In the genomic region with DNA sequence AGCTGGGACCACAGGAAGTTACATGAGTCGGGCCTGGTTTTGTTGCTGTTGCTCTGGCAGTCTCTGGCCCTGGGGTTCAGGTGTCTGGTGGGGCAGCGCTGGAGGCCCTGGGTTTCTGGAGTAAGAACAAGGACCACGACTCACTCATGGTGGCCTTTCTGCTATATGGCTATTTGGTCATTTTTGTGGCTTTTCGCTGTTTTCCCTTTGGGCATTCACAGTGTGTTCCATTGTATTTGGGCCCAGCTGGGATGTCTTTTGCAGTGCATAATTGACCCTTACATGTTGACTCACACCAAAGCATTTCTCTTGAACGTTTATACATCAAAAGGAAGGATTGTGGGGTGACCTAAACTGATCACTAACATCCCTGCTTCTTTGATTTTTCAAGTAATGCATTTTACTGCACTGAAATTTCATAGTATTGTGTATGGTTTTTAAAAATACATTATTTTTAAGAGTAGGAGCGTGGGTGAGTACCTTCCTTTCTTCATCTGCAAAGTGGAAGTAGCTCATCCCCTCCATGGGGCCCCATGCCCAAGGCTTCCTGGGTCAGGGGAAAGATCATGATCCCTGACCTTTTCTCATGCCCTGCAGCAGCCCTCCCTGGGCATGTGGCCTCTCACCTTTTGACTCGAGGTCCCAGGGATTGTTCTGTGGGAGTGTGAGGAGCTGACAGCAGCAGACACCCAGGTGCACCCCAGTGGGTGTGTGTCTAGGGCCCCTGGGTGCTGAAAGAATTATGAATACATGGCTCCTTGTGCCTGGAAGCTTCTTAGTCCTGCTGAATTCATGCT, we compare ENCODE assay signal across 1 cellular context.
TF ChIP-seq lines count a peak whose summit lies in the region.

No MANE protein-coding gene starts in this region.

TF ChIP-seq in HepG2, 621 proteins besides CTCF, POLR2A, EP300 and RAD21 (continued from another document and continues in another):
- TF ChIP-seq, protein P1, sequence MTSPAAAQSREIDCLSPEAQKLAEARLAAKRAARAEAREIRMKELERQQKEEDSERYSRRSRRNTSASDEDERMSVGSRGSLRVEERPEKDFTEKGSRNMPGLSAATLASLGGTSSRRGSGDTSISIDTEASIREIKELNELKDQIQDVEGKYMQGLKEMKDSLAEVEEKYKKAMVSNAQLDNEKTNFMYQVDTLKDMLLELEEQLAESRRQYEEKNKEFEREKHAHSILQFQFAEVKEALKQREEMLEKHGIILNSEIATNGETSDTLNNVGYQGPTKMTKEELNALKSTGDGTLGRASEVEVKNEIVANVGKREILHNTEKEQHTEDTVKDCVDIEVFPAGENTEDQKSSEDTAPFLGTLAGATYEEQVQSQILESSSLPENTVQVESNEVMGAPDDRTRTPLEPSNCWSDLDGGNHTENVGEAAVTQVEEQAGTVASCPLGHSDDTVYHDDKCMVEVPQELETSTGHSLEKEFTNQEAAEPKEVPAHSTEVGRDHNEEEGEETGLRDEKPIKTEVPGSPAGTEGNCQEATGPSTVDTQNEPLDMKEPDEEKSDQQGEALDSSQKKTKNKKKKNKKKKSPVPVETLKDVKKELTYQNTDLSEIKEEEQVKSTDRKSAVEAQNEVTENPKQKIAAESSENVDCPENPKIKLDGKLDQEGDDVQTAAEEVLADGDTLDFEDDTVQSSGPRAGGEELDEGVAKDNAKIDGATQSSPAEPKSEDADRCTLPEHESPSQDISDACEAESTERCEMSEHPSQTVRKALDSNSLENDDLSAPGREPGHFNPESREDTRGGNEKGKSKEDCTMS (CRISPR knock-in tag; conservative IDR thresholded peaks at IDR 0.05), result no peak
- TF ChIP-seq ZMAT3 (CRISPR knock-in tag; conservative IDR thresholded peaks at IDR 0.05) (no peak), ZNF768 (CRISPR knock-in tag; IDR thresholded peaks at IDR 0.05) (no peak), SNAI1 (CRISPR knock-in tag; IDR thresholded peaks at IDR 0.05; ENCODE audit: borderline replicate concordance) (no peak), MEIS1 (CRISPR knock-in tag; IDR thresholded peaks at IDR 0.05; ENCODE audit: borderline replicate concordance) (no peak), NFE2L2 (IDR thresholded peaks at IDR 0.05; ENCODE audit: low read length) (no peak), KMT2A (CRISPR knock-in tag; IDR thresholded peaks at IDR 0.05) (no peak), JUN (CRISPR knock-in tag; IDR thresholded peaks at IDR 0.05) (no peak), NR2F2 (IDR thresholded peaks at IDR 0.05; ENCODE audit: borderline replicate concordance, low read depth) (peak; percentile 83), NFE2L1 (CRISPR knock-in tag; IDR thresholded peaks at IDR 0.05; ENCODE audit: borderline replicate concordance) (no peak), ZNF773 (CRISPR knock-in tag; IDR thresholded peaks at IDR 0.05; ENCODE audit: borderline replicate concordance) (no peak), ZNF24 (IDR thresholded peaks at IDR 0.05) (no peak), TCF7 (IDR thresholded peaks at IDR 0.05; ENCODE audit: low read depth) (peak; percentile 61; the same call in 1 of the 2 replicates), GATA4 (IDR thresholded peaks at IDR 0.05; ENCODE audit: borderline replicate concordance, low read depth) (no peak), ZNF777 (CRISPR knock-in tag; IDR thresholded peaks at IDR 0.05) (no peak), ZNF251 (CRISPR knock-in tag; IDR thresholded peaks at IDR 0.05) (no peak), MIER2 (CRISPR knock-in tag; IDR thresholded peaks at IDR 0.05) (no peak)
- TF ChIP-seq, protein P2, sequence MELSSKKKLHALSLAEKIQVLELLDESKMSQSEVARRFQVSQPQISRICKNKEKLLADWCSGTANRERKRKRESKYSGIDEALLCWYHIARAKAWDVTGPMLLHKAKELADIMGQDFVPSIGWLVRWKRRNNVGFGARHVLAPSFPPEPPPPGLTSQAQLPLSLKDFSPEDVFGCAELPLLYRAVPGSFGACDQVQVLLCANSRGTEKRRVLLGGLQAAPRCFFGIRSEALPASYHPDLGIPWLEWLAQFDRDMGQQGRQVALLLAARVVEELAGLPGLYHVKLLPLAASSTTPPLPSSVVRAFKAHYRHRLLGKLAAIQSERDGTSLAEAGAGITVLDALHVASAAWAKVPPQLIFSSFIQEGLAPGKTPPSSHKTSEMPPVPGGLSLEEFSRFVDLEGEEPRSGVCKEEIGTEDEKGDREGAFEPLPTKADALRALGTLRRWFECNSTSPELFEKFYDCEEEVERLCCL (CRISPR knock-in tag; IDR thresholded peaks at IDR 0.05; ENCODE audit: borderline replicate concordance), result no peak
- TF ChIP-seq, protein P3, sequence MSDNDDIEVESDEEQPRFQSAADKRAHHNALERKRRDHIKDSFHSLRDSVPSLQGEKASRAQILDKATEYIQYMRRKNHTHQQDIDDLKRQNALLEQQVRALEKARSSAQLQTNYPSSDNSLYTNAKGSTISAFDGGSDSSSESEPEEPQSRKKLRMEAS (IDR thresholded peaks at IDR 0.05), result 0 out of 2 replicates have a peak, but pooled peaks have one; percentile 24
- TF ChIP-seq, protein P4, sequence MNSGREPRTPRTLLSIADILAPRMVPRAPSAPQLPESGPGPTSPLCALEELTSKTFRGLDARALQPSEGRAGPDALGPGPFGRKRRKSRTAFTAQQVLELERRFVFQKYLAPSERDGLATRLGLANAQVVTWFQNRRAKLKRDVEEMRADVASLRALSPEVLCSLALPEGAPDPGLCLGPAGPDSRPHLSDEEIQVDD (CRISPR knock-in tag; IDR thresholded peaks at IDR 0.05; ENCODE audit: borderline replicate concordance), result no peak
- TF ChIP-seq, protein P5, sequence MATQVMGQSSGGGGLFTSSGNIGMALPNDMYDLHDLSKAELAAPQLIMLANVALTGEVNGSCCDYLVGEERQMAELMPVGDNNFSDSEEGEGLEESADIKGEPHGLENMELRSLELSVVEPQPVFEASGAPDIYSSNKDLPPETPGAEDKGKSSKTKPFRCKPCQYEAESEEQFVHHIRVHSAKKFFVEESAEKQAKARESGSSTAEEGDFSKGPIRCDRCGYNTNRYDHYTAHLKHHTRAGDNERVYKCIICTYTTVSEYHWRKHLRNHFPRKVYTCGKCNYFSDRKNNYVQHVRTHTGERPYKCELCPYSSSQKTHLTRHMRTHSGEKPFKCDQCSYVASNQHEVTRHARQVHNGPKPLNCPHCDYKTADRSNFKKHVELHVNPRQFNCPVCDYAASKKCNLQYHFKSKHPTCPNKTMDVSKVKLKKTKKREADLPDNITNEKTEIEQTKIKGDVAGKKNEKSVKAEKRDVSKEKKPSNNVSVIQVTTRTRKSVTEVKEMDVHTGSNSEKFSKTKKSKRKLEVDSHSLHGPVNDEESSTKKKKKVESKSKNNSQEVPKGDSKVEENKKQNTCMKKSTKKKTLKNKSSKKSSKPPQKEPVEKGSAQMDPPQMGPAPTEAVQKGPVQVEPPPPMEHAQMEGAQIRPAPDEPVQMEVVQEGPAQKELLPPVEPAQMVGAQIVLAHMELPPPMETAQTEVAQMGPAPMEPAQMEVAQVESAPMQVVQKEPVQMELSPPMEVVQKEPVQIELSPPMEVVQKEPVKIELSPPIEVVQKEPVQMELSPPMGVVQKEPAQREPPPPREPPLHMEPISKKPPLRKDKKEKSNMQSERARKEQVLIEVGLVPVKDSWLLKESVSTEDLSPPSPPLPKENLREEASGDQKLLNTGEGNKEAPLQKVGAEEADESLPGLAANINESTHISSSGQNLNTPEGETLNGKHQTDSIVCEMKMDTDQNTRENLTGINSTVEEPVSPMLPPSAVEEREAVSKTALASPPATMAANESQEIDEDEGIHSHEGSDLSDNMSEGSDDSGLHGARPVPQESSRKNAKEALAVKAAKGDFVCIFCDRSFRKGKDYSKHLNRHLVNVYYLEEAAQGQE (IDR thresholded peaks at IDR 0.05; ENCODE audit: borderline replicate concordance in 1 of 2, low read depth in 1 of 2, low read length in 2 of 2), result no peak
- TF ChIP-seq, protein P6, sequence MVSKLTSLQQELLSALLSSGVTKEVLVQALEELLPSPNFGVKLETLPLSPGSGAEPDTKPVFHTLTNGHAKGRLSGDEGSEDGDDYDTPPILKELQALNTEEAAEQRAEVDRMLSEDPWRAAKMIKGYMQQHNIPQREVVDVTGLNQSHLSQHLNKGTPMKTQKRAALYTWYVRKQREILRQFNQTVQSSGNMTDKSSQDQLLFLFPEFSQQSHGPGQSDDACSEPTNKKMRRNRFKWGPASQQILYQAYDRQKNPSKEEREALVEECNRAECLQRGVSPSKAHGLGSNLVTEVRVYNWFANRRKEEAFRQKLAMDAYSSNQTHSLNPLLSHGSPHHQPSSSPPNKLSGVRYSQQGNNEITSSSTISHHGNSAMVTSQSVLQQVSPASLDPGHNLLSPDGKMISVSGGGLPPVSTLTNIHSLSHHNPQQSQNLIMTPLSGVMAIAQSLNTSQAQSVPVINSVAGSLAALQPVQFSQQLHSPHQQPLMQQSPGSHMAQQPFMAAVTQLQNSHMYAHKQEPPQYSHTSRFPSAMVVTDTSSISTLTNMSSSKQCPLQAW (CRISPR knock-in tag; IDR thresholded peaks at IDR 0.05), result no peak
- TF ChIP-seq, protein P7, sequence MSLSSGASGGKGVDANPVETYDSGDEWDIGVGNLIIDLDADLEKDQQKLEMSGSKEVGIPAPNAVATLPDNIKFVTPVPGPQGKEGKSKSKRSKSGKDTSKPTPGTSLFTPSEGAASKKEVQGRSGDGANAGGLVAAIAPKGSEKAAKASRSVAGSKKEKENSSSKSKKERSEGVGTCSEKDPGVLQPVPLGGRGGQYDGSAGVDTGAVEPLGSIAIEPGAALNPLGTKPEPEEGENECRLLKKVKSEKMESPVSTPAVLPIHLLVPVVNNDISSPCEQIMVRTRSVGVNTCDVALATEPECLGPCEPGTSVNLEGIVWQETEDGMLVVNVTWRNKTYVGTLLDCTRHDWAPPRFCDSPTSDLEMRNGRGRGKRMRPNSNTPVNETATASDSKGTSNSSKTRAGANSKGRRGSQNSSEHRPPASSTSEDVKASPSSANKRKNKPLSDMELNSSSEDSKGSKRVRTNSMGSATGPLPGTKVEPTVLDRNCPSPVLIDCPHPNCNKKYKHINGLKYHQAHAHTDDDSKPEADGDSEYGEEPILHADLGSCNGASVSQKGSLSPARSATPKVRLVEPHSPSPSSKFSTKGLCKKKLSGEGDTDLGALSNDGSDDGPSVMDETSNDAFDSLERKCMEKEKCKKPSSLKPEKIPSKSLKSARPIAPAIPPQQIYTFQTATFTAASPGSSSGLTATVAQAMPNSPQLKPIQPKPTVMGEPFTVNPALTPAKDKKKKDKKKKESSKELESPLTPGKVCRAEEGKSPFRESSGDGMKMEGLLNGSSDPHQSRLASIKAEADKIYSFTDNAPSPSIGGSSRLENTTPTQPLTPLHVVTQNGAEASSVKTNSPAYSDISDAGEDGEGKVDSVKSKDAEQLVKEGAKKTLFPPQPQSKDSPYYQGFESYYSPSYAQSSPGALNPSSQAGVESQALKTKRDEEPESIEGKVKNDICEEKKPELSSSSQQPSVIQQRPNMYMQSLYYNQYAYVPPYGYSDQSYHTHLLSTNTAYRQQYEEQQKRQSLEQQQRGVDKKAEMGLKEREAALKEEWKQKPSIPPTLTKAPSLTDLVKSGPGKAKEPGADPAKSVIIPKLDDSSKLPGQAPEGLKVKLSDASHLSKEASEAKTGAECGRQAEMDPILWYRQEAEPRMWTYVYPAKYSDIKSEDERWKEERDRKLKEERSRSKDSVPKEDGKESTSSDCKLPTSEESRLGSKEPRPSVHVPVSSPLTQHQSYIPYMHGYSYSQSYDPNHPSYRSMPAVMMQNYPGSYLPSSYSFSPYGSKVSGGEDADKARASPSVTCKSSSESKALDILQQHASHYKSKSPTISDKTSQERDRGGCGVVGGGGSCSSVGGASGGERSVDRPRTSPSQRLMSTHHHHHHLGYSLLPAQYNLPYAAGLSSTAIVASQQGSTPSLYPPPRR (CRISPR knock-in tag; IDR thresholded peaks at IDR 0.05; ENCODE audit: borderline replicate concordance), result no peak
- TF ChIP-seq, protein P8, sequence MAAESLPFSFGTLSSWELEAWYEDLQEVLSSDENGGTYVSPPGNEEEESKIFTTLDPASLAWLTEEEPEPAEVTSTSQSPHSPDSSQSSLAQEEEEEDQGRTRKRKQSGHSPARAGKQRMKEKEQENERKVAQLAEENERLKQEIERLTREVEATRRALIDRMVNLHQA (CRISPR knock-in tag; IDR thresholded peaks at IDR 0.05), result no peak
- TF ChIP-seq, protein P9, sequence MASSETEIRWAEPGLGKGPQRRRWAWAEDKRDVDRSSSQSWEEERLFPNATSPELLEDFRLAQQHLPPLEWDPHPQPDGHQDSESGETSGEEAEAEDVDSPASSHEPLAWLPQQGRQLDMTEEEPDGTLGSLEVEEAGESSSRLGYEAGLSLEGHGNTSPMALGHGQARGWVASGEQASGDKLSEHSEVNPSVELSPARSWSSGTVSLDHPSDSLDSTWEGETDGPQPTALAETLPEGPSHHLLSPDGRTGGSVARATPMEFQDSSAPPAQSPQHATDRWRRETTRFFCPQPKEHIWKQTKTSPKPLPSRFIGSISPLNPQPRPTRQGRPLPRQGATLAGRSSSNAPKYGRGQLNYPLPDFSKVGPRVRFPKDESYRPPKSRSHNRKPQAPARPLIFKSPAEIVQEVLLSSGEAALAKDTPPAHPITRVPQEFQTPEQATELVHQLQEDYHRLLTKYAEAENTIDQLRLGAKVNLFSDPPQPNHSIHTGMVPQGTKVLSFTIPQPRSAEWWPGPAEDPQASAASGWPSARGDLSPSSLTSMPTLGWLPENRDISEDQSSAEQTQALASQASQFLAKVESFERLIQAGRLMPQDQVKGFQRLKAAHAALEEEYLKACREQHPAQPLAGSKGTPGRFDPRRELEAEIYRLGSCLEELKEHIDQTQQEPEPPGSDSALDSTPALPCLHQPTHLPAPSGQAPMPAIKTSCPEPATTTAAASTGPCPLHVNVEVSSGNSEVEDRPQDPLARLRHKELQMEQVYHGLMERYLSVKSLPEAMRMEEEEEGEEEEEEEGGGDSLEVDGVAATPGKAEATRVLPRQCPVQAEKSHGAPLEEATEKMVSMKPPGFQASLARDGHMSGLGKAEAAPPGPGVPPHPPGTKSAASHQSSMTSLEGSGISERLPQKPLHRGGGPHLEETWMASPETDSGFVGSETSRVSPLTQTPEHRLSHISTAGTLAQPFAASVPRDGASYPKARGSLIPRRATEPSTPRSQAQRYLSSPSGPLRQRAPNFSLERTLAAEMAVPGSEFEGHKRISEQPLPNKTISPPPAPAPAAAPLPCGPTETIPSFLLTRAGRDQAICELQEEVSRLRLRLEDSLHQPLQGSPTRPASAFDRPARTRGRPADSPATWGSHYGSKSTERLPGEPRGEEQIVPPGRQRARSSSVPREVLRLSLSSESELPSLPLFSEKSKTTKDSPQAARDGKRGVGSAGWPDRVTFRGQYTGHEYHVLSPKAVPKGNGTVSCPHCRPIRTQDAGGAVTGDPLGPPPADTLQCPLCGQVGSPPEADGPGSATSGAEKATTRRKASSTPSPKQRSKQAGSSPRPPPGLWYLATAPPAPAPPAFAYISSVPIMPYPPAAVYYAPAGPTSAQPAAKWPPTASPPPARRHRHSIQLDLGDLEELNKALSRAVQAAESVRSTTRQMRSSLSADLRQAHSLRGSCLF (CRISPR knock-in tag; IDR thresholded peaks at IDR 0.05; ENCODE audit: borderline replicate concordance), result no peak
- TF ChIP-seq, protein P10, sequence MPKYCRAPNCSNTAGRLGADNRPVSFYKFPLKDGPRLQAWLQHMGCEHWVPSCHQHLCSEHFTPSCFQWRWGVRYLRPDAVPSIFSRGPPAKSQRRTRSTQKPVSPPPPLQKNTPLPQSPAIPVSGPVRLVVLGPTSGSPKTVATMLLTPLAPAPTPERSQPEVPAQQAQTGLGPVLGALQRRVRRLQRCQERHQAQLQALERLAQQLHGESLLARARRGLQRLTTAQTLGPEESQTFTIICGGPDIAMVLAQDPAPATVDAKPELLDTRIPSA (CRISPR knock-in tag; IDR thresholded peaks at IDR 0.05; ENCODE audit: borderline replicate concordance), result no peak
- TF ChIP-seq, protein P11, sequence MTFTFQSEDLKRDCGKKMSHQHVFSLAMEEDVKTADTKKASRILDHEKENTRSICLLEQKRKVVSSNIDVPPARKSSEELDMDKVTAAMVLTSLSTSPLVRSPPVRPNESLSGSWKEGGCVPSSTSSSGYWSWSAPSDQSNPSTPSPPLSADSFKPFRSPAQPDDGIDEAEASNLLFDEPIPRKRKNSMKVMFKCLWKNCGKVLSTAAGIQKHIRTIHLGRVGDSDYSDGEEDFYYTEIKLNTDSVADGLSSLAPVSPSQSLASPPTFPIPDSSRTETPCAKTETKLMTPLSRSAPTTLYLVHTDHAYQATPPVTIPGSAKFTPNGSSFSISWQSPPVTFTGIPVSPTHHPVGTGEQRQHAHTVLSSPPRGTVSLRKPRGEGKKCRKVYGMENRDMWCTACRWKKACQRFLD (CRISPR knock-in tag; IDR thresholded peaks at IDR 0.05; ENCODE audit: borderline replicate concordance), result no peak
